Comparison of ENCODE assay signal across 9 cellular contexts in genomic region chr22:31496735-31497146, GRCh38. TPM values are rescaled to one million over a fixed set of nuclear protein-coding genes. Genes with fewer than 3 reads are reported as not detected.
A peak's percentile ranks its signal among the peaks of the same experiment; 100 is the strongest.
DNase-seq lines count a peak whose midpoint lies in the region; ATAC-seq, FAIRE-seq and TF ChIP-seq lines count a peak whose summit lies in the region.
"Had no signal": no experiment of that assay in that cellular context is flagged by ENCODE, and none has a peak within 500 bp of the region (broad histone marks: within the 10 kb centered on the region; RNA-seq: fewer than 3 reads in every experiment).

No MANE protein-coding gene starts in this region.

- peak; percentile 67 to 69 for ATAC-seq in A549
- peak; percentile 8 for ATAC-seq in GM19438 (IDR thresholded peaks at IDR 0.05; ENCODE audit: low read depth, unreplicated experiment)

- intact Hi-C loops in esophagus squamous epithelium (cut with DNase I) = no loop called here
- intact Hi-C loops in vagina (cut with DNase I) = loop anchor here (10.0 kb wide), 1 partner anchor 542 kb away; no protein-coding TSS in a partner anchor

- TF ChIP-seq EP300 in A549 (IDR thresholded peaks at IDR 0.05) = no peak

- no peak for TF ChIP-seq POLR2A in A549 (IDR thresholded peaks at IDR 0.05; ENCODE audit: low read length)
- no peak for TF ChIP-seq POLR2A in esophagus squamous epithelium (IDR thresholded peaks at IDR 0.05)
- TF ChIP-seq POLR2A in vagina (IDR thresholded peaks at IDR 0.05) = no peak

- H3K9me3 ChIP-seq in A549 = no peaks in the 10 kb centered on the region; the same call in 2 of the 3 replicates
- no peaks in the 10 kb centered on the region for H3K9me3 ChIP-seq in esophagus squamous epithelium
- peaks cover 4% of the 10 kb centered on the region for H3K9me3 ChIP-seq in neuron (ENCODE audit: low read length)
- H3K9me3 ChIP-seq in vagina = no peaks in the 10 kb centered on the region

- no peaks in the 10 kb centered on the region for H3K36me3 Mint-ChIP-seq in IgD-negative memory B cell

- H3K36me3 ChIP-seq in esophagus squamous epithelium (no peaks in the 10 kb centered on the region), neuron (ENCODE audit: insufficient read depth, low read length) (no peaks in the 10 kb centered on the region), vagina (no peaks in the 10 kb centered on the region)

- 0 out of 3 replicates have a peak, but pooled peaks cover 8% of the 10 kb centered on the region for H3K4me1 ChIP-seq in A549
- peaks cover 0 to 30% (median 7%) of the 10 kb centered on the region in 3 donors for H3K4me1 ChIP-seq in esophagus squamous epithelium
- peaks cover 8% of the 10 kb centered on the region for H3K4me1 ChIP-seq in neuron (ENCODE audit: insufficient read depth, low read length)
- peaks cover 9% of the 10 kb centered on the region for H3K4me1 ChIP-seq in vagina

- DNase-seq in A549 (ENCODE audit: low read depth in 1 of 2, low spot score in 1 of 2) (no peak), esophagus squamous epithelium (lab: John Stamatoyannopoulos, UW) (no peak), vagina (ENCODE audit: extremely low spot score in 2 of 2) (peak in 1 of 2 donors; percentile 87), pons (ENCODE audit: low spot score) (no peak)
- DNase-seq in activated CD8-positive, alpha-beta memory T cell treated with anti-CD3 and anti-CD28 coated beads, Interleukin-2, amount 50 U/mL, for 4 hours = peak; percentile 37

- no peaks in the 10 kb centered on the region for H3K27me3 Mint-ChIP-seq in IgD-negative memory B cell

- H3K27me3 ChIP-seq in esophagus squamous epithelium = no peaks in the 10 kb centered on the region
- no peaks in the 10 kb centered on the region for H3K27me3 ChIP-seq in neuron (ENCODE audit: insufficient read depth, low read length)
- H3K27me3 ChIP-seq in vagina = no peaks in the 10 kb centered on the region

- H3K9me3 Mint-ChIP-seq in IgD-negative memory B cell = no peaks in the 10 kb centered on the region

- H3K27ac ChIP-seq in A549 = peak overlapping the region; percentile 85 to 92
- peak overlapping the region; percentile 71 to 92 (median 88) for H3K27ac ChIP-seq in esophagus squamous epithelium
- peak overlapping the region; percentile 65 for H3K27ac ChIP-seq in vagina

- H3K4me3 Mint-ChIP-seq in IgD-negative memory B cell = peak overlapping the region; percentile 93 to 98 (median 96)

- H3K4me3 ChIP-seq in A549 (peak overlapping the region; percentile 78), esophagus squamous epithelium (peak overlapping the region; percentile 52 to 91 (median 82)), neuron (ENCODE audit: low read length) (peak overlapping the region; percentile 86), vagina (peak overlapping the region; percentile 72 to 92)

- H3K4me2 ChIP-seq in A549 = peak overlapping the region; percentile 86

- TF ChIP-seq RAD21 in A549 (conservative IDR thresholded peaks at IDR 0.05 in 1 of 2, IDR thresholded peaks at IDR 0.05 in 1 of 2) = no peak

- POLR2A ChIA-PET in A549 (lab: Yijun Ruan, JAX) = interaction anchor here (1.1 kb wide), 1 partner anchor 150 kb away, joined by 3 read pairs; no protein-coding TSS in a partner anchor

- H2AFZ ChIP-seq in neuron (ENCODE audit: low read depth, low read length) = peak overlapping the region; percentile 96

- CTCF ChIA-PET in A549 (lab: Yijun Ruan, JAX) = no interaction called here

- FAIRE-seq in A549 (lab: Jason Lieb, UNC) = no peak
- FAIRE-seq: islet of Langerhans had no signal

- no peak for TF ChIP-seq CTCF in A549 (IDR thresholded peaks at IDR 0.05)
- TF ChIP-seq CTCF in esophagus squamous epithelium (IDR thresholded peaks at IDR 0.05) = no peak
- no peak for TF ChIP-seq CTCF in vagina (IDR thresholded peaks at IDR 0.05)

- peak overlapping the region; percentile 96 to 98 (median 97) for H3K27ac Mint-ChIP-seq in IgD-negative memory B cell

- WGBS in A549 (ENCODE audit: missing lambda C conversion rate) = 2% methylated on average over 20 of the region's 30 CpGs
- WGBS in esophagus squamous epithelium, 2 donors = 0 to 7% methylated on average over 4 to 14 of the region's 30 CpGs

- H3K4me1 Mint-ChIP-seq in IgD-negative memory B cell = peaks cover 25 to 30% (median 28%) of the 10 kb centered on the region in 3 donors

TF ChIP-seq in A549, 52 proteins besides CTCF, POLR2A, EP300 and RAD21:
- TF ChIP-seq NPAS2 (CRISPR knock-in tag; IDR thresholded peaks at IDR 0.05; ENCODE audit: borderline replicate concordance) = no peak
- TF ChIP-seq, protein P1, sequence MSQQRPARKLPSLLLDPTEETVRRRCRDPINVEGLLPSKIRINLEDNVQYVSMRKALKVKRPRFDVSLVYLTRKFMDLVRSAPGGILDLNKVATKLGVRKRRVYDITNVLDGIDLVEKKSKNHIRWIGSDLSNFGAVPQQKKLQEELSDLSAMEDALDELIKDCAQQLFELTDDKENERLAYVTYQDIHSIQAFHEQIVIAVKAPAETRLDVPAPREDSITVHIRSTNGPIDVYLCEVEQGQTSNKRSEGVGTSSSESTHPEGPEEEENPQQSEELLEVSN (IDR thresholded peaks at IDR 0.05; ENCODE audit: borderline replicate concordance, low read depth) = no peak

RNA-seq across cellular contexts. Expression of gene SFI1, which starts 0.4 kb away (rescaled TPM):
- polyA plus RNA-seq in A549 (2011; rRNA removed) = 6.8 and 11.0 TPM in 2 replicates
- 12.8 and 14.7 TPM in 2 replicates for polyA plus RNA-seq in A549 (2012; cell fraction: cytosol; rRNA removed)
- polyA plus RNA-seq in A549 (2012; cell fraction: nucleus; rRNA removed) = 104 and 121 TPM in 2 replicates
- polyA plus RNA-seq in A549 (2017; fragmentation: RNase III; extraction: RNeasy Plus Mini Kit Qiagen cat#74134 plus additional on column Dnase treatment) = 16.1 to 18.4 TPM (median 17.9 TPM) in 3 replicates
- 18.2 and 21.0 TPM in 2 replicates for polyA minus RNA-seq in A549 (2011; rRNA and poly(A)+ RNA removed)
- polyA plus RNA-seq in IgD-negative memory B cell = 15.5 TPM
- 10 to 100 TPM; 11.0 to 20.0 (median 16.4) TPM for total RNA-seq in esophagus squamous epithelium
- 33.6 TPM for total RNA-seq in vagina

RNA-seq across cellular contexts. Expression of gene EIF4ENIF1, which starts 7.1 kb away (rescaled TPM):
- polyA plus RNA-seq in A549 (2011; rRNA removed) (14.5 and 15.5 TPM in 2 replicates), A549 (2017; fragmentation: RNase III; extraction: RNeasy Plus Mini Kit Qiagen cat#74134 plus additional on column Dnase treatment) (10.3 to 11.8 TPM (median 11.6 TPM) in 3 replicates), IgD-negative memory B cell (21.7 TPM)
- polyA plus RNA-seq in A549 (2012; cell fraction: cytosol; rRNA removed) = 8.4 and 12.2 TPM in 2 replicates
- polyA plus RNA-seq in A549 (2012; cell fraction: nucleus; rRNA removed) = 15.9 and 16.6 TPM in 2 replicates
- polyA minus RNA-seq in A549 (2011; rRNA and poly(A)+ RNA removed) = 15.3 and 18.1 TPM in 2 replicates
- total RNA-seq in esophagus squamous epithelium (10 to 100 TPM in 3 of 4 donors, 1 to 10 TPM in 1; 8.3 to 14.3 (median 11.2) TPM), vagina (24.6 TPM)
